In the genomic region with DNA sequence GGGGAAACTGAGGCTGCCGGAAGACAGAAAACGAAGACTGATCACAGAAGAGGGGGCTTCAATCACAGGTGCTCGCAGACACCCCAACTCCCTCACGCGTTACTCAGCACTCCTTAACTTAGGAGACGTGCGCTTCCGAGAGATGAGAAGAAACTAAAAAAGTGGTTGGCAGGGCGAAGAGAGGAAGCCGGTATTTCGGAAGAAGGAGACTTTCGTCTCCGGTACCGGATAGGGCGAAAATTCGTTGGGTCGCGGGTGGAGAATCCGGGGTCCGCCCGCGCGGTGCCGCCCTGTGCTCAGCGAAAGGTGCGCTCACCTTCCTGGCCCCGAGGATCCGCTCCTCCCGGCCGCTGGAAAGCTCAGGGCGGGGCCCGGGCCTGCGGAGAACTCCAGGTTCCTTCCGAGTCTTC, we compare ENCODE assay signal across 1 cellular context.
TF ChIP-seq lines count a peak whose summit lies in the region.

No MANE protein-coding gene starts in this region.

TF ChIP-seq in endothelial cell of umbilical vein, 7 proteins besides CTCF, POLR2A, EP300 and RAD21 (continued from another document):
- TF ChIP-seq EZH2 (IDR thresholded peaks at IDR 0.05; ENCODE audit: borderline replicate concordance, low read depth, low read length, severe bottlenecking), result peak; percentile 95
